Comparison of ENCODE assay signal across 12 cellular contexts in the genomic region with DNA sequence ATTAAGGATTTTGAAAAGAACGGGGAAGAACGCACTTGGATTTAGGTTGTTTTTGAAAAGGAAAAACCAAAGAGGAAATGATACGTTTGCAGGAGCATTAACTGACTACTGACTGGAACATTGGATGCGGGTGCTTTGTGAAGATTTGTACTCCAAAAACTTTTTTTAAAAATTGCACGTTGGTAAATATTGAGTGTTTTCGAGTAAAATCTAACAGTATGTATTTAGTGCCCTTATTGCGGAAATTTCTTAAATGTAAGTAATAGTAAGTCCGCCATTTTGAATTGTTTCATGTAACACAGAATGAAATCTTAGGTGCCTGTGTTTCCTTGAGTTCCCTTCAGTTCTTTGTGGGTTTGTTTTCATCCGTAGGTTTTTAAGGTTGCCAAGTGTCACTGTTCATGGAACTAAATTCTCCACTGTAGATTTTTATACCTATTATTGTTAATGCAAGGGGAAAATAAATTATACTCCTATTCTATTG. TPM values are rescaled to one million over a fixed set of nuclear protein-coding genes. Genes with fewer than 3 reads are reported as not detected.
A peak's percentile ranks its signal among the peaks of the same experiment; 100 is the strongest.
DNase-seq lines count a peak whose midpoint lies in the region; ATAC-seq and TF ChIP-seq lines count a peak whose summit lies in the region.
"Had no signal": no experiment of that assay in that cellular context is flagged by ENCODE, and none has a peak within 500 bp of the region (broad histone marks: within the 10 kb centered on the region; RNA-seq: fewer than 3 reads in every experiment).

No MANE protein-coding gene starts in this region.

- H3K36me3 Mint-ChIP-seq in WTC11 = peaks cover 4% of the 10 kb centered on the region
- no peaks in the 10 kb centered on the region for H3K36me3 Mint-ChIP-seq in MCF 10A (ENCODE audit: insufficient read depth, unreplicated experiment)

- peak overlapping the region; percentile 37 for H3K4me3 ChIP-seq in AG04450 (ENCODE audit: low read depth, low read length)
- H3K4me3 ChIP-seq in iPS-20b (ENCODE audit: low read length) = peak overlapping the region; percentile 92

- BruUV-seq in MCF 10A (replicated peaks; lab: Mats Ljungman, UMichigan) = no TSS peak

- H3K27me3 ChIP-seq in AG04450 (ENCODE audit: control insufficient read depth, insufficient read depth, low read length) (peaks cover 15% of the 10 kb centered on the region), iPS-20b (ENCODE audit: insufficient read depth, low read length) (no peaks in the 10 kb centered on the region)

- H3K9me3 ChIP-seq in AG04450 (ENCODE audit: control insufficient read depth, insufficient read depth, low read length) (peaks cover 3% of the 10 kb centered on the region; the same call in 1 of the 2 replicates), iPS-20b (ENCODE audit: insufficient read depth, low read depth, low read length) (no peaks in the 10 kb centered on the region)

- intact Hi-C loops in MCF 10A (cut with micrococcal nuclease) = no loop called here

- no peaks in the 10 kb centered on the region for H3K27me3 Mint-ChIP-seq in WTC11 (ENCODE audit: low read depth)
- no peaks in the 10 kb centered on the region for H3K27me3 Mint-ChIP-seq in MCF 10A (ENCODE audit: insufficient read depth, unreplicated experiment)

- H3K27ac Mint-ChIP-seq in WTC11 = peak overlapping the region; percentile 99
- H3K27ac Mint-ChIP-seq in MCF 10A (ENCODE audit: low read depth, unreplicated experiment) = no peak overlapping the region

- TF ChIP-seq CTCF in AG04450 (IDR thresholded peaks at IDR 0.05; ENCODE audit: low read depth, low read length) = no peak
- TF ChIP-seq CTCF in WTC11 (IDR thresholded peaks at IDR 0.05) = no peak; the same call in 1 of the 2 replicates
- TF ChIP-seq CTCF in MCF 10A (IDR thresholded peaks at IDR 0.05; ENCODE audit: unreplicated experiment) = no peak

- ATAC-seq in GM19438 (IDR thresholded peaks at IDR 0.05; ENCODE audit: low read depth, unreplicated experiment) (peak; percentile 22), WTC11 (no peak), HG02938 (IDR thresholded peaks at IDR 0.05; ENCODE audit: unreplicated experiment) (no peak)

- DNase-seq in AG04450 (ENCODE audit: low read depth, low spot score) (no peak), WTC11 (ENCODE audit: low spot score) (no peak), NCI-H1092 treated with DMSO at 0.1 percent for 48 hours (lab: John Stamatoyannopoulos, UW) (no peak), MCF 10A (ENCODE audit: unreplicated experiment) (no peak), A172 (ENCODE audit: low spot score) (no peak)
- DNase-seq: activated CD4-positive, alpha-beta T cell treated with anti-CD3 and anti-CD28 coated beads for 1 hour; MV-4-11 had no signal

- POLR2A ChIA-PET in AG04450 (lab: Yijun Ruan, JAX) = no interaction called here
- POLR2A ChIA-PET in WTC11 (lab: Charles Lee) = interaction anchor here (1.3 kb wide), 1 partner anchor 11 kb away, joined by 3 read pairs; no protein-coding TSS in a partner anchor
- POLR2A ChIA-PET in MCF 10A (lab: Yijun Ruan, JAX) = no interaction called here

- H3K9me3 Mint-ChIP-seq in WTC11 (no peaks in the 10 kb centered on the region), MCF 10A (ENCODE audit: unreplicated experiment) (no peaks in the 10 kb centered on the region)

- H3K4me3 Mint-ChIP-seq in WTC11 (peak overlapping the region; percentile 95), MCF 10A (ENCODE audit: unreplicated experiment) (no peak overlapping the region)

- H3K36me3 ChIP-seq in iPS-20b (ENCODE audit: insufficient read depth, low read depth, low read length) = no peaks in the 10 kb centered on the region
- H3K36me3 ChIP-seq: spleen had no signal

- H3K9ac ChIP-seq in iPS-20b (ENCODE audit: low read depth, low read length) = peak overlapping the region; percentile 95

- no peak overlapping the region for H3K27ac ChIP-seq in AG04450 (ENCODE audit: low read depth, low read length)
- peak overlapping the region; percentile 96 for H3K27ac ChIP-seq in iPS-20b (ENCODE audit: low read length)
- H3K27ac ChIP-seq: spleen had no signal

- CTCF ChIA-PET in AG04450 (lab: Charles Lee) = no interaction called here
- CTCF ChIA-PET in WTC11 (lab: Charles Lee) = no interaction called here
- CTCF ChIA-PET in MCF 10A (lab: Yijun Ruan, JAX) = no interaction called here

- peaks cover 18% of the 10 kb centered on the region; the same call in 1 of the 2 replicates for H3K4me1 ChIP-seq in iPS-20b (ENCODE audit: insufficient read depth, low read length)

- H3K4me1 Mint-ChIP-seq in WTC11 (peaks cover 34% of the 10 kb centered on the region), MCF 10A (ENCODE audit: insufficient read depth, unreplicated experiment) (no peaks in the 10 kb centered on the region)

TF ChIP-seq in WTC11, 78 proteins besides CTCF, POLR2A, EP300 and RAD21 (continues in another document):
- TF ChIP-seq JAZF1 (CRISPR knock-in tag; IDR thresholded peaks at IDR 0.05) (no peak), ZNF219 (CRISPR knock-in tag; IDR thresholded peaks at IDR 0.05; ENCODE audit: borderline replicate concordance) (no peak), JUN (CRISPR knock-in tag; IDR thresholded peaks at IDR 0.05) (no peak), NR3C1 (CRISPR knock-in tag; conservative IDR thresholded peaks at IDR 0.05; ENCODE audit: low read depth) (no peak), GRHL2 (CRISPR knock-in tag; IDR thresholded peaks at IDR 0.05; ENCODE audit: insufficient replicate concordance, severe bottlenecking) (no peak), RELA (CRISPR knock-in tag; IDR thresholded peaks at IDR 0.05; ENCODE audit: borderline replicate concordance) (no peak), MXD4 (CRISPR knock-in tag; IDR thresholded peaks at IDR 0.05; ENCODE audit: borderline replicate concordance) (no peak)
- TF ChIP-seq, protein P1, sequence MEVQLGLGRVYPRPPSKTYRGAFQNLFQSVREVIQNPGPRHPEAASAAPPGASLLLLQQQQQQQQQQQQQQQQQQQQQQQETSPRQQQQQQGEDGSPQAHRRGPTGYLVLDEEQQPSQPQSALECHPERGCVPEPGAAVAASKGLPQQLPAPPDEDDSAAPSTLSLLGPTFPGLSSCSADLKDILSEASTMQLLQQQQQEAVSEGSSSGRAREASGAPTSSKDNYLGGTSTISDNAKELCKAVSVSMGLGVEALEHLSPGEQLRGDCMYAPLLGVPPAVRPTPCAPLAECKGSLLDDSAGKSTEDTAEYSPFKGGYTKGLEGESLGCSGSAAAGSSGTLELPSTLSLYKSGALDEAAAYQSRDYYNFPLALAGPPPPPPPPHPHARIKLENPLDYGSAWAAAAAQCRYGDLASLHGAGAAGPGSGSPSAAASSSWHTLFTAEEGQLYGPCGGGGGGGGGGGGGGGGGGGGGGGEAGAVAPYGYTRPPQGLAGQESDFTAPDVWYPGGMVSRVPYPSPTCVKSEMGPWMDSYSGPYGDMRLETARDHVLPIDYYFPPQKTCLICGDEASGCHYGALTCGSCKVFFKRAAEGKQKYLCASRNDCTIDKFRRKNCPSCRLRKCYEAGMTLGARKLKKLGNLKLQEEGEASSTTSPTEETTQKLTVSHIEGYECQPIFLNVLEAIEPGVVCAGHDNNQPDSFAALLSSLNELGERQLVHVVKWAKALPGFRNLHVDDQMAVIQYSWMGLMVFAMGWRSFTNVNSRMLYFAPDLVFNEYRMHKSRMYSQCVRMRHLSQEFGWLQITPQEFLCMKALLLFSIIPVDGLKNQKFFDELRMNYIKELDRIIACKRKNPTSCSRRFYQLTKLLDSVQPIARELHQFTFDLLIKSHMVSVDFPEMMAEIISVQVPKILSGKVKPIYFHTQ (CRISPR knock-in tag; IDR thresholded peaks at IDR 0.05) = no peak
- TF ChIP-seq, protein P2, sequence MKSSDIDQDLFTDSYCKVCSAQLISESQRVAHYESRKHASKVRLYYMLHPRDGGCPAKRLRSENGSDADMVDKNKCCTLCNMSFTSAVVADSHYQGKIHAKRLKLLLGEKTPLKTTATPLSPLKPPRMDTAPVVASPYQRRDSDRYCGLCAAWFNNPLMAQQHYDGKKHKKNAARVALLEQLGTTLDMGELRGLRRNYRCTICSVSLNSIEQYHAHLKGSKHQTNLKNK (CRISPR knock-in tag; IDR thresholded peaks at IDR 0.05) = no peak
- TF ChIP-seq, protein P3, sequence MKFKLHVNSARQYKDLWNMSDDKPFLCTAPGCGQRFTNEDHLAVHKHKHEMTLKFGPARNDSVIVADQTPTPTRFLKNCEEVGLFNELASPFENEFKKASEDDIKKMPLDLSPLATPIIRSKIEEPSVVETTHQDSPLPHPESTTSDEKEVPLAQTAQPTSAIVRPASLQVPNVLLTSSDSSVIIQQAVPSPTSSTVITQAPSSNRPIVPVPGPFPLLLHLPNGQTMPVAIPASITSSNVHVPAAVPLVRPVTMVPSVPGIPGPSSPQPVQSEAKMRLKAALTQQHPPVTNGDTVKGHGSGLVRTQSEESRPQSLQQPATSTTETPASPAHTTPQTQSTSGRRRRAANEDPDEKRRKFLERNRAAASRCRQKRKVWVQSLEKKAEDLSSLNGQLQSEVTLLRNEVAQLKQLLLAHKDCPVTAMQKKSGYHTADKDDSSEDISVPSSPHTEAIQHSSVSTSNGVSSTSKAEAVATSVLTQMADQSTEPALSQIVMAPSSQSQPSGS (CRISPR knock-in tag; IDR thresholded peaks at IDR 0.05; ENCODE audit: borderline replicate concordance, low read depth) = no peak
- TF ChIP-seq, protein P4, sequence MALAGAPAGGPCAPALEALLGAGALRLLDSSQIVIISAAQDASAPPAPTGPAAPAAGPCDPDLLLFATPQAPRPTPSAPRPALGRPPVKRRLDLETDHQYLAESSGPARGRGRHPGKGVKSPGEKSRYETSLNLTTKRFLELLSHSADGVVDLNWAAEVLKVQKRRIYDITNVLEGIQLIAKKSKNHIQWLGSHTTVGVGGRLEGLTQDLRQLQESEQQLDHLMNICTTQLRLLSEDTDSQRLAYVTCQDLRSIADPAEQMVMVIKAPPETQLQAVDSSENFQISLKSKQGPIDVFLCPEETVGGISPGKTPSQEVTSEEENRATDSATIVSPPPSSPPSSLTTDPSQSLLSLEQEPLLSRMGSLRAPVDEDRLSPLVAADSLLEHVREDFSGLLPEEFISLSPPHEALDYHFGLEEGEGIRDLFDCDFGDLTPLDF (CRISPR knock-in tag; IDR thresholded peaks at IDR 0.05) = no peak
- TF ChIP-seq, protein P5, sequence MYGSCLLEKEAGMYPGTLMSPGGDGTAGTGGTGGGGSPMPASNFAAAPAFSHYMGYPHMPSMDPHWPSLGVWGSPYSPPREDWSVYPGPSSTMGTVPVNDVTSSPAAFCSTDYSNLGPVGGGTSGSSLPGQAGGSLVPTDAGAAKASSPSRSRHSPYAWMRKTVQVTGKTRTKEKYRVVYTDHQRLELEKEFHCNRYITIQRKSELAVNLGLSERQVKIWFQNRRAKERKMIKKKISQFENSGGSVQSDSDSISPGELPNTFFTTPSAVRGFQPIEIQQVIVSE (CRISPR knock-in tag; IDR thresholded peaks at IDR 0.05; ENCODE audit: borderline replicate concordance) = no peak

RNA-seq across cellular contexts. Expression of a gene that starts 15.2 kb away (rescaled TPM):
- polyA plus RNA-seq in AG04450 (2011; rRNA removed) = not detected in 2 replicates
- not detected in 2 replicates for polyA minus RNA-seq in AG04450 (2011; rRNA and poly(A)+ RNA removed)
- total RNA-seq in WTC11 (2021) (73.4 to 82.0 TPM (median 81.9 TPM) in 3 replicates), MCF 10A (2022) (not detected in 2 replicates)
- total RNA-seq in A172 (2014; rRNA removed; shearing (Covaris generic)) = not detected in 2 replicates
- total RNA-seq: spleen had no signal
- polyA plus RNA-seq: esophagus, spleen had no signal

Comparison
In these comparisons a context has a peak if more than half of its experiments do, and no peak if none do; other contexts are left out.
1. RNA of a gene that starts 15.2 kb away (total RNA-seq): 73.4 to 82.0 TPM in WTC11; not detected in MCF 10A and not detected in A172; every median in the first group is over 10 times any median in the second.